18 cellular contexts compared by ENCODE assay signal in genomic region chr7:103632972-103633371, GRCh38.
A peak's percentile ranks its signal among the peaks of the same experiment; 100 is the strongest.
DNase-seq lines count a peak whose midpoint lies in the region; TF ChIP-seq lines count a peak whose summit lies in the region.
"Had no signal": no experiment of that assay in that cellular context is flagged by ENCODE, and none has a peak within 500 bp of the region (broad histone marks: within the 10 kb centered on the region; RNA-seq: fewer than 3 reads in every experiment).

No MANE protein-coding gene starts in this region.

- TF ChIP-seq CTCF in RWPE1 (conservative IDR thresholded peaks at IDR 0.05; ENCODE audit: low read depth), result no peak
- TF ChIP-seq CTCF in epithelial cell of esophagus (IDR thresholded peaks at IDR 0.05; ENCODE audit: insufficient read depth, low read depth, low read length, missing control alignments), result no peak

- no peak overlapping the region for H3K27ac ChIP-seq in RWPE1
- H3K27ac ChIP-seq: neutrophil, SK-N-MC, tibial nerve, WERI-Rb-1 had no signal

- DNase-seq in GM03348 (ENCODE audit: low spot score) (peak; percentile 33), RWPE1 (ENCODE audit: low spot score) (peak; percentile 51), epithelial cell of esophagus (ENCODE audit: low read depth) (peak; percentile 72), kidney tubule cell (ENCODE audit: low spot score) (peak; percentile 38), SW 1271 (lab: John Stamatoyannopoulos, UW) (no peak), NCI-H1694 treated with DMSO at 0.1 percent for 48 hours (lab: John Stamatoyannopoulos, UW) (no peak), GM19240 (ENCODE audit: insufficient read length, low spot score) (no peak)
- DNase-seq in NK-92 treated with Interleukin-12 subunit alpha and Interleukin-12 subunit beta, amount 100 ng/mL, for 24 hours (lab: John Stamatoyannopoulos, UW), result no peak
- DNase-seq: activated CD4-positive, alpha-beta T cell treated with anti-CD3 and anti-CD28 coated beads, Interleukin-2, amount 10 ng/mL, durations not matched to agents 24 days and 14 days; aorta; effector CD8-positive, alpha-beta T cell; left cardiac atrium; NCI-H1417 treated with DMSO at 0.1 percent for 48 hours; T-helper 9 cell; WERI-Rb-1 had no signal

- POLR2A ChIA-PET in RWPE1 (lab: Yijun Ruan, JAX; ENCODE audit: low non-redundant PET), result no interaction called here

- no peak overlapping the region for H3K4me3 ChIP-seq in epithelial cell of esophagus (ENCODE audit: low read length)
- H3K4me3 ChIP-seq: SK-N-MC, tibial nerve had no signal

- CTCF ChIA-PET in RWPE1 (lab: Yijun Ruan, JAX), result interaction anchor here (0.5 to 0.6 kb wide), 3 partner anchors 28 to 247 kb away, joined by 3 to 4 read pairs (median 4); no protein-coding TSS in a partner anchor

Comparison
In these comparisons a context has a peak if more than half of its experiments do, and no peak if none do; other contexts are left out.
1. DNase-seq: peak in GM03348 (single experiment), RWPE1 (single experiment), epithelial cell of esophagus (single experiment) and kidney tubule cell (single experiment); none in SW 1271 (0 of 2), NCI-H1694 treated with DMSO at 0.1 percent for 48 hours (single experiment), NK-92 treated with Interleukin-12 subunit alpha and Interleukin-12 subunit beta, amount 100 ng/mL, for 24 hours (single experiment) and GM19240 (single experiment).